9 cellular contexts compared by ENCODE assay signal in genomic region chr15:98547741-98548166, GRCh38.
DNase-seq lines count a peak whose midpoint lies in the region; ATAC-seq, FAIRE-seq and TF ChIP-seq lines count a peak whose summit lies in the region.
"Had no signal": no experiment of that assay in that cellular context is flagged by ENCODE, and none has a peak within 500 bp of the region (broad histone marks: within the 10 kb centered on the region; RNA-seq: fewer than 3 reads in every experiment).

No MANE protein-coding gene starts in this region.

- H3K4me1 ChIP-seq in osteoblast (ENCODE audit: insufficient read depth, low read length), result peaks cover 9% of the 10 kb centered on the region

- H3K4me2 ChIP-seq in osteoblast (ENCODE audit: insufficient read depth, low read length), result peak overlapping the region; percentile 85

- H3K4me3 Mint-ChIP-seq in CD4-positive, alpha-beta T cell, result peak overlapping the region; percentile 87
- peak overlapping the region; percentile 73 for H3K4me3 Mint-ChIP-seq in activated CD4-positive, alpha-beta memory T cell treated with anti-CD3 and anti-CD28 coated beads for 36 hours

- no peak for FAIRE-seq in frontal cortex (lab: Jason Lieb, UNC)
- FAIRE-seq: endometrium had no signal

- peaks cover 30% of the 10 kb centered on the region for H3K27me3 ChIP-seq in CD4-positive, alpha-beta T cell (ENCODE audit: control insufficient read depth, insufficient read depth, low read length)
- peaks cover 9% of the 10 kb centered on the region for H3K27me3 ChIP-seq in osteoblast (ENCODE audit: insufficient read depth, low read length)

- no peaks in the 10 kb centered on the region for H3K36me3 Mint-ChIP-seq in CD4-positive, alpha-beta T cell (ENCODE audit: low read depth)
- H3K36me3 Mint-ChIP-seq in activated CD4-positive, alpha-beta memory T cell treated with anti-CD3 and anti-CD28 coated beads for 36 hours, result no peaks in the 10 kb centered on the region

- no peaks in the 10 kb centered on the region for H3K9me3 Mint-ChIP-seq in CD4-positive, alpha-beta T cell
- H3K9me3 Mint-ChIP-seq in activated CD4-positive, alpha-beta memory T cell treated with anti-CD3 and anti-CD28 coated beads for 36 hours, result peaks cover 3% of the 10 kb centered on the region

- H2AFZ ChIP-seq in osteoblast (ENCODE audit: low read length), result peak overlapping the region; percentile 84

- H3K79me2 ChIP-seq in osteoblast (ENCODE audit: insufficient read depth, low read length), result no peaks in the 10 kb centered on the region

- peaks cover 66% of the 10 kb centered on the region for H3K27me3 Mint-ChIP-seq in CD4-positive, alpha-beta T cell
- H3K27me3 Mint-ChIP-seq in activated CD4-positive, alpha-beta memory T cell treated with anti-CD3 and anti-CD28 coated beads for 36 hours, result peaks cover 47% of the 10 kb centered on the region

- no peak overlapping the region for H3K27ac Mint-ChIP-seq in CD4-positive, alpha-beta T cell
- H3K27ac Mint-ChIP-seq in activated CD4-positive, alpha-beta memory T cell treated with anti-CD3 and anti-CD28 coated beads for 36 hours, result no peak overlapping the region

- H4K20me1 ChIP-seq in osteoblast (ENCODE audit: insufficient read depth, low read length), result no peaks in the 10 kb centered on the region

- H3K27ac ChIP-seq in CD4-positive, alpha-beta T cell (ENCODE audit: low read depth, low read length), result no peak overlapping the region
- H3K27ac ChIP-seq in osteoblast (ENCODE audit: low read depth, low read length), result no peak overlapping the region

- POLR2A ChIA-PET in CD4-positive, alpha-beta T cell (lab: Charles Lee), result interaction anchor here (0.6 to 1.2 kb wide), 3 partner anchors 52 to 614 kb away, joined by 3 to 4 read pairs (median 4); no protein-coding TSS in a partner anchor
- POLR2A ChIA-PET in activated CD4-positive, alpha-beta memory T cell treated with anti-CD3 and anti-CD28 coated beads for 36 hours (lab: Charles Lee), result interaction anchor here (0.6 kb wide), 1 partner anchor 383 kb away, joined by 3 read pairs; no protein-coding TSS in a partner anchor

- no peaks in the 10 kb centered on the region for H3K9me3 ChIP-seq in CD4-positive, alpha-beta T cell (ENCODE audit: control insufficient read depth, low read length)
- no peaks in the 10 kb centered on the region for H3K9me3 ChIP-seq in osteoblast (ENCODE audit: low read depth, low read length)

- DNase-seq in CD4-positive, alpha-beta T cell, result no peak
- DNase-seq in activated CD4-positive, alpha-beta memory T cell treated with anti-CD3 and anti-CD28 coated beads for 36 hours, result no peak
- DNase-seq in frontal cortex (ENCODE audit: low spot score in 2 of 2), result peak; percentile 41 to 48
- DNase-seq in osteoblast (ENCODE audit: insufficient read length, low spot score, missing footprints), result peak; percentile 61
- no peak for DNase-seq in NCI-H526 treated with DMSO at 0.1 percent for 48 hours (lab: John Stamatoyannopoulos, UW)
- no peak for DNase-seq in NCI-H187 treated with DMSO at 0.1 percent for 48 hours (lab: John Stamatoyannopoulos, UW)
- no peak for DNase-seq in kidney tubule cell (ENCODE audit: low spot score)

- CTCF ChIA-PET in CD4-positive, alpha-beta T cell (lab: Charles Lee), result no interaction called here
- CTCF ChIA-PET in activated CD4-positive, alpha-beta memory T cell treated with anti-CD3 and anti-CD28 coated beads for 36 hours (lab: Charles Lee), result interaction anchor here (1.1 to 1.4 kb wide), 3 partner anchors 28 to 112 kb away, joined by 4 to 12 read pairs (median 4); no protein-coding TSS in a partner anchor

- H3K4me1 Mint-ChIP-seq in CD4-positive, alpha-beta T cell (ENCODE audit: low read depth), result peaks cover 25% of the 10 kb centered on the region
- peaks cover 14% of the 10 kb centered on the region for H3K4me1 Mint-ChIP-seq in activated CD4-positive, alpha-beta memory T cell treated with anti-CD3 and anti-CD28 coated beads for 36 hours (ENCODE audit: low read depth)

- peak overlapping the region; percentile 70 for H3K4me3 ChIP-seq in osteoblast (ENCODE audit: insufficient read depth, low read length)

- no peaks in the 10 kb centered on the region for H3K36me3 ChIP-seq in osteoblast (ENCODE audit: insufficient read depth, low read length)

- intact Hi-C loops in CD4-positive, alpha-beta T cell (cut with DNase I, micrococcal nuclease), result no loop called here
- intact Hi-C loops in activated CD4-positive, alpha-beta memory T cell treated with anti-CD3 and anti-CD28 coated beads for 36 hours (cut with micrococcal nuclease), result loop anchor here (1.0 to 2.0 kb wide), 2 partner anchors 53 to 100 kb away; no protein-coding TSS in a partner anchor

- no peak for TF ChIP-seq CTCF in CD4-positive, alpha-beta T cell (IDR thresholded peaks at IDR 0.05)
- TF ChIP-seq CTCF in osteoblast (IDR thresholded peaks at IDR 0.05; ENCODE audit: extremely low read depth, low read depth, low read length), result no peak

- peak; percentile 26 for ATAC-seq in CD4-positive, alpha-beta T cell (ENCODE audit: poor library complexity)
- ATAC-seq in HG03045 (IDR thresholded peaks at IDR 0.05; ENCODE audit: unreplicated experiment), result no peak

Comparison
In these comparisons a context has a peak if more than half of its experiments do, and no peak if none do; other contexts are left out.
1. DNase-seq: peak in frontal cortex (2 of 2) and osteoblast (single experiment); none in CD4-positive, alpha-beta T cell (0 of 10), activated CD4-positive, alpha-beta memory T cell treated with anti-CD3 and anti-CD28 coated beads for 36 hours (single experiment), NCI-H526 treated with DMSO at 0.1 percent for 48 hours (single experiment), NCI-H187 treated with DMSO at 0.1 percent for 48 hours (single experiment) and kidney tubule cell (single experiment).